In the genomic region with DNA sequence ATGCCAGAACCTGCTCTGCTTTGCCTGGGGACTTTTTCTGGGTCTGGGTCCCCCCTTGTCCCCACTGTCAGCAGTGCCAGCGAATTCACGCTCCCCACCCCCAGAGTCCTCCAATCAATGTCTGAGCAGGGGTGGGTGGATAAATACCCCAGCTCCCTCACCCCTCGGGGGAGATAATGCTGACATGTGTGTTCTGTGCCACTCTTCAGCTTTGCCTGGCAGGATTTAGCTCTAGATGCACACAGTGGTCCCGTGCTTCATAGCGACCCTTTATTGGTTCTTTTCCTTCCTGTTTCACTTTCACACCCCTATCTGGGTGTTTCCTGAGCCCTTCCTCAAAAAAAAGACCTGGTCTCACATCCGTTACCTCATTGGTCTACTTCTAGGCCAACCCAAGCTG, we compare ENCODE assay signal across 34 cellular contexts.
"Had no signal": no experiment of that assay in that cellular context is flagged by ENCODE, and none has a peak within 500 bp of the region (broad histone marks: within the 10 kb centered on the region; RNA-seq: fewer than 3 reads in every experiment).

No MANE protein-coding gene starts in this region.

- H3K27me3 ChIP-seq: body of pancreas, brain microvascular endothelial cell, cardiac muscle cell, colonic mucosa had no signal

- FAIRE-seq: astrocyte, TTC549 had no signal

- H3K36me3 ChIP-seq: adrenal gland, brain microvascular endothelial cell, cardiac muscle cell, colonic mucosa had no signal

- H3K27ac ChIP-seq: adrenal gland, body of pancreas, brain microvascular endothelial cell, cardiac muscle cell, colonic mucosa, VCaP had no signal

- DNase-seq: activated B cell treated with CpG ODN at 0.5 μM for 24 hours; activated CD4-positive, alpha-beta memory T cell treated with anti-CD3 and anti-CD28 coated beads for 36 hours; activated CD4-positive, alpha-beta T cell treated with anti-CD3 and anti-CD28 coated beads for 4 hours; activated CD4-positive, alpha-beta T cell treated with anti-CD3 and anti-CD28 coated beads, Interleukin-2, amount 10 ng/mL, durations not matched to agents 24 days and 14 days; activated CD4-positive, alpha-beta T cell treated with anti-CD3 and anti-CD28 coated beads, Interleukin-2, amount 50 U/mL, for 1 hour; activated CD4-positive, alpha-beta T cell treated with anti-CD3 and anti-CD28 coated beads, Interleukin-2, amount 50 U/mL, for 4 hours; activated CD4-positive, CD25-positive, alpha-beta regulatory T cell treated with anti-CD3 and anti-CD28 coated beads, Interleukin-2, amount 50 U/mL, for 72 hours; activated CD8-positive, alpha-beta memory T cell treated with anti-CD3 and anti-CD28 coated beads, Interleukin-2, amount 50 U/mL, for 4 hours; activated CD8-positive, alpha-beta T cell treated with anti-CD3 and anti-CD28 coated beads for 36 hours; activated effector memory CD4-positive, alpha-beta T cell treated with anti-CD3 and anti-CD28 coated beads, Interleukin-2, amount 50 U/mL, for 16 hours; activated gamma-delta T cell treated with Interleukin-2 at 50 U/mL for 16 hours; activated naive CD4-positive, alpha-beta T cell; activated naive CD4-positive, alpha-beta T cell treated with anti-CD3 and anti-CD28 coated beads for 36 hours; activated naive CD4-positive, alpha-beta T cell treated with anti-CD3 and anti-CD28 coated beads, Interleukin-2, amount 50 U/mL, for 16 hours; activated naive CD8-positive, alpha-beta T cell treated with anti-CD3 and anti-CD28 coated beads for 36 hours; activated T-cell treated with anti-CD3 and anti-CD28 coated beads for 4 hours; activated T-cell treated with anti-CD3 and anti-CD28 coated beads, Interleukin-2, amount 50 U/mL, for 1 hour; activated T-cell treated with anti-CD3 and anti-CD28 coated beads, Interleukin-2, amount 50 U/mL, for 4 hours; activated T-cell treated with anti-CD3 and anti-CD28 coated beads, Interleukin-2, amount 50 U/mL, for 72 hours; adrenal gland; amniotic stem cell; aorta; body of pancreas; brain microvascular endothelial cell; cerebellar nuclear complex; colonic mucosa; T-helper 2 cell; T-helper 9 cell had no signal

- H3K4me3 ChIP-seq: adrenal gland, body of pancreas, cardiac muscle cell, colonic mucosa had no signal

- H3K4me1 ChIP-seq: adrenal gland, body of pancreas, colonic mucosa had no signal

- ATAC-seq: activated CD8-positive, alpha-beta T cell treated with anti-CD3 and anti-CD28 coated beads for 36 hours; activated naive CD4-positive, alpha-beta T cell treated with anti-CD3 and anti-CD28 coated beads, Interleukin-2, amount 50 U/mL, for 72 hours; activated T-cell treated with anti-CD3 and anti-CD28 coated beads, Interleukin-2, amount 50 U/mL, for 4 hours; activated T-cell treated with anti-CD3 and anti-CD28 coated beads, Interleukin-2, amount 50 U/mL, for 72 hours; activated T-helper 17 cell treated with anti-CD3 and anti-CD28 coated beads, Interleukin-2, amount 50 U/mL, for 72 hours; body of pancreas had no signal

- H3K9me3 ChIP-seq: adrenal gland, body of pancreas, colonic mucosa had no signal
